ENCODE assay signal across 9 cellular contexts in the genomic region with DNA sequence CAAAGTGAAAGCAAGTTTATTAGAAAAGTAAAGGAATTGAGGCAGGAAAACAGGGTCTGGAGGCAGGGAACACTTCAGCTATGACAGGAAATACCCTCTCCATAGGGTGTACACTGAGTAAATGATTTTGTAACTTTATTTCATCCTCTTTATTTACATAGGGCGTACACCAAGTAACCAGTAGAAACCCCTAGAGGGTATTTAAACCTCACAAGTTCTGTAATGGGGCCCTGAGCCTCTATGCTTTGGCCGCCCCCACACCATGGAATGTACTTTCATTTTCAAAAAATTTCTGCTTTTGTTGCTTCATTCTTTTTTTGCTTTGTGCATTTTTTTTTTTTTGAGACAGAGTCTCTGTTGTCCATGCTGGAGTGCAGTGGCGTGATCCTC. TPM values are rescaled to one million over a fixed set of nuclear protein-coding genes. Genes with fewer than 3 reads are reported as not detected.
DNase-seq lines count a peak whose midpoint lies in the region; ATAC-seq and TF ChIP-seq lines count a peak whose summit lies in the region.
"Had no signal": no experiment of that assay in that cellular context is flagged by ENCODE, and none has a peak within 500 bp of the region (broad histone marks: within the 10 kb centered on the region; RNA-seq: fewer than 3 reads in every experiment).

No MANE protein-coding gene starts in this region.

- no peaks in the 10 kb centered on the region for H3K27me3 Mint-ChIP-seq in activated CD4-positive, alpha-beta T cell treated with anti-CD3 and anti-CD28 coated beads for 36 hours
- no peaks in the 10 kb centered on the region for H3K27me3 Mint-ChIP-seq in WTC11 (ENCODE audit: low read depth)

- H3K9me3 ChIP-seq in subcutaneous abdominal adipose tissue (ENCODE audit: control insufficient read depth in 5 of 5, low read length in 5 of 5) = no peaks in the 10 kb centered on the region

- no peaks in the 10 kb centered on the region for H3K9me3 Mint-ChIP-seq in activated CD4-positive, alpha-beta T cell treated with anti-CD3 and anti-CD28 coated beads for 36 hours (ENCODE audit: low read depth)
- H3K9me3 Mint-ChIP-seq in WTC11 = no peaks in the 10 kb centered on the region

- DNase-seq in activated CD4-positive, alpha-beta T cell treated with anti-CD3 and anti-CD28 coated beads for 36 hours = no peak
- no peak for DNase-seq in activated CD4-positive, alpha-beta T cell treated with anti-CD3 and anti-CD28 coated beads, Interleukin-2, amount 50 U/mL, for 4 hours
- DNase-seq in WTC11 (ENCODE audit: low spot score) = no peak
- peak; percentile 75 for DNase-seq in hepatic stellate cell (ENCODE audit: low spot score)
- DNase-seq in NK-92 treated with Interleukin-12 subunit alpha and Interleukin-12 subunit beta, amount 100 ng/mL, for 24 hours (lab: John Stamatoyannopoulos, UW) = no peak
- no peak for DNase-seq in stimulated activated naive CD4-positive, alpha-beta T cell (lab: John Stamatoyannopoulos, UW)

- H3K36me3 Mint-ChIP-seq in activated CD4-positive, alpha-beta T cell treated with anti-CD3 and anti-CD28 coated beads for 36 hours (ENCODE audit: low read depth) = peaks cover 13% of the 10 kb centered on the region
- H3K36me3 Mint-ChIP-seq in WTC11 = peaks cover 15% of the 10 kb centered on the region

- peak overlapping the region; percentile 78 to 92 (median 91) for H3K4me3 ChIP-seq in subcutaneous abdominal adipose tissue (ENCODE audit: low read depth in 1 of 5, low read length in 5 of 5)

- peak overlapping the region; percentile 85 for H3K4me3 Mint-ChIP-seq in activated CD4-positive, alpha-beta T cell treated with anti-CD3 and anti-CD28 coated beads for 36 hours
- H3K4me3 Mint-ChIP-seq in WTC11 = peak overlapping the region; percentile 81

- TF ChIP-seq CTCF in WTC11 (IDR thresholded peaks at IDR 0.05) = no peak

- ATAC-seq in activated CD4-positive, alpha-beta T cell treated with anti-CD3 and anti-CD28 coated beads for 36 hours = no peak
- no peak for ATAC-seq in WTC11
- no peak for ATAC-seq in GM18517 (IDR thresholded peaks at IDR 0.05; ENCODE audit: unreplicated experiment)

- peak overlapping the region; percentile 88 for H3K27ac ChIP-seq in subcutaneous abdominal adipose tissue (ENCODE audit: low read depth, low read length)

- H3K4me1 ChIP-seq in subcutaneous abdominal adipose tissue (ENCODE audit: control insufficient read depth in 5 of 5, insufficient read depth in 5 of 5, low read length in 5 of 5) = peaks cover 5 to 55% (median 39%) of the 10 kb centered on the region in 5 donors

- H3K9ac ChIP-seq in subcutaneous abdominal adipose tissue (ENCODE audit: low read length in 5 of 5) = peak overlapping the region in 4 of 5 donors; percentile 56 to 95 (median 85)

- CTCF ChIA-PET in activated CD4-positive, alpha-beta T cell treated with anti-CD3 and anti-CD28 coated beads for 36 hours (lab: Charles Lee) = interaction anchor here (0.6 to 1.3 kb wide), 2 partner anchors 8 to 823 kb away, joined by 3 to 5 read pairs; no protein-coding TSS in a partner anchor
- CTCF ChIA-PET in WTC11 (lab: Charles Lee) = interaction anchor here (0.8 kb wide), 1 partner anchor 16 kb away, joined by 3 read pairs; no protein-coding TSS in a partner anchor

- intact Hi-C loops in activated CD4-positive, alpha-beta T cell treated with anti-CD3 and anti-CD28 coated beads for 36 hours (cut with DNase I, micrococcal nuclease) = loop anchor here (2.0 to 10.0 kb wide), 4 partner anchors 91 to 784 kb away; a partner anchor contains a TSS

- peak overlapping the region; percentile 92 for H3K27ac Mint-ChIP-seq in activated CD4-positive, alpha-beta T cell treated with anti-CD3 and anti-CD28 coated beads for 36 hours
- 0 out of 2 replicates have a peak overlapping the region, but pooled peaks have one; percentile 76 for H3K27ac Mint-ChIP-seq in WTC11

- H3K27me3 ChIP-seq in subcutaneous abdominal adipose tissue (ENCODE audit: control insufficient read depth in 5 of 5, insufficient read depth in 4 of 5, low read length in 5 of 5) = no peaks in the 10 kb centered on the region

- POLR2A ChIA-PET in activated CD4-positive, alpha-beta T cell treated with anti-CD3 and anti-CD28 coated beads for 36 hours (lab: Charles Lee) = no interaction called here
- POLR2A ChIA-PET in WTC11 (lab: Charles Lee) = no interaction called here

- peaks cover 37% of the 10 kb centered on the region for H3K4me1 Mint-ChIP-seq in activated CD4-positive, alpha-beta T cell treated with anti-CD3 and anti-CD28 coated beads for 36 hours
- peaks cover 33% of the 10 kb centered on the region for H3K4me1 Mint-ChIP-seq in WTC11

- peaks cover 0 to 16% (median 10%) of the 10 kb centered on the region in 5 donors for H3K36me3 ChIP-seq in subcutaneous abdominal adipose tissue (ENCODE audit: control insufficient read depth in 5 of 5, insufficient read depth in 5 of 5, low read length in 5 of 5)

TF ChIP-seq in WTC11, 78 proteins besides CTCF, POLR2A, EP300 and RAD21:
- no peak for TF ChIP-seq EMX1 (CRISPR knock-in tag; IDR thresholded peaks at IDR 0.05)
- TF ChIP-seq ZNF423 (CRISPR knock-in tag; IDR thresholded peaks at IDR 0.05) = no peak
- TF ChIP-seq NFE2L1 (CRISPR knock-in tag; IDR thresholded peaks at IDR 0.05) = no peak

RNA-seq across cellular contexts. Expression of a gene that starts 1.4 kb away (rescaled TPM):
- 10 to 100 TPM; 21.4 to 33.0 TPM for total RNA-seq in activated CD4-positive, alpha-beta T cell treated with anti-CD3 and anti-CD28 coated beads for 36 hours
- total RNA-seq in WTC11 (2021) = 33.3 to 50.7 TPM (median 45.9 TPM) in 3 replicates

RNA-seq across cellular contexts. Expression of a gene that starts 15.3 kb away (rescaled TPM):
- under 1 TPM; 0.05 to 0.14 TPM for total RNA-seq in activated CD4-positive, alpha-beta T cell treated with anti-CD3 and anti-CD28 coated beads for 36 hours
- total RNA-seq in WTC11 (2021) = 1.3 to 1.4 TPM (median 1.3 TPM) in 3 replicates
- total RNA-seq: mononuclear cell had no signal

RNA-seq across cellular contexts. Expression of a gene that starts 40.8 kb away (rescaled TPM):
- 10 to 100 TPM; 28.7 to 33.1 TPM for total RNA-seq in activated CD4-positive, alpha-beta T cell treated with anti-CD3 and anti-CD28 coated beads for 36 hours
- total RNA-seq in WTC11 (2021) = 15.7 to 21.7 TPM (median 18.7 TPM) in 3 replicates
